Comparison of ENCODE assay signal across 22 cellular contexts in the genomic region with DNA sequence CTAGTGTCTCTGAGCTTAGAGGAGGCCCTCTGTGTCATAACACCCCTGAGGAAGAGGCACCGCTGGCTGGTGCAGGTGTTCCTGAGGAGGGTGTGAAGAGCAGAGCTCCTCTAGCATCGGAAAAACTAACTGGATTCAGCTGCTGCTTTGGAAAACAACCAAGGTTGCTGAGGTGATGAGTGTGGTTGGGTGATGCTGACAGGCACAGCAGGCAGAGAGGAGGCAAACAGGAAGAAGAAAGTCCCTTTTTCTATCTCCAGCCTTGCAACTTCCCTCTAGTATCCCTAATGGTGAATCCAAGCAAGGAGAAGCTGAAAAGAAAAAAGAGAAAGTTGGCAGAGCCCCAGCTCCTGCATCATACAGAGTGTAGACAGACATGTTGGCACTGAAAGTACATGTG. TPM values are rescaled to one million over a fixed set of nuclear protein-coding genes. Genes with fewer than 3 reads are reported as not detected.
DNase-seq lines count a peak whose midpoint lies in the region; ATAC-seq, FAIRE-seq and TF ChIP-seq lines count a peak whose summit lies in the region.
"Had no signal": no experiment of that assay in that cellular context is flagged by ENCODE, and none has a peak within 500 bp of the region (broad histone marks: within the 10 kb centered on the region; RNA-seq: fewer than 3 reads in every experiment).

No MANE protein-coding gene starts in this region.

- no peak overlapping the region for H3K4me3 ChIP-seq in testis
- H3K4me3 ChIP-seq: hepatocyte, right lobe of liver, tibial nerve had no signal

- ATAC-seq in stimulated activated naive CD8-positive, alpha-beta T cell treated with anti-CD3 and anti-CD28 coated beads, Interleukin-15, Interleukin-2, amounts not matched to agents 100 U/mL and 50 U/mL, for 24 hours, result peak; percentile 36
- ATAC-seq in stimulated activated naive CD8-positive, alpha-beta T cell treated with anti-CD3 and anti-CD28 coated beads, Interleukin-15, amount 100 ng/mL, for 72 hours, result no peak
- ATAC-seq in HG03095 (IDR thresholded peaks at IDR 0.05; ENCODE audit: unreplicated experiment), result no peak
- ATAC-seq: right lobe of liver had no signal

- no peak overlapping the region for H3K27ac Mint-ChIP-seq in stimulated activated naive CD8-positive, alpha-beta T cell treated with anti-CD3 and anti-CD28 coated beads, Interleukin-15, amount 100 ng/mL, for 72 hours

- H3K9me3 Mint-ChIP-seq in stimulated activated naive CD8-positive, alpha-beta T cell treated with anti-CD3 and anti-CD28 coated beads, Interleukin-15, amount 100 ng/mL, for 72 hours, result no peaks in the 10 kb centered on the region

- H3K27me3 ChIP-seq in testis, result no peaks in the 10 kb centered on the region
- H3K27me3 ChIP-seq: right lobe of liver, tibial nerve had no signal

- H3K4me1 ChIP-seq in testis, result no peaks in the 10 kb centered on the region
- H3K4me1 ChIP-seq: right lobe of liver, tibial nerve had no signal

- WGBS in testis, 2 donors, result 66 to 82% methylated on average over 2 of the region's 2 CpGs

- no peak for TF ChIP-seq CTCF in testis (IDR thresholded peaks at IDR 0.05)

- no peaks in the 10 kb centered on the region for H3K4me1 Mint-ChIP-seq in stimulated activated naive CD8-positive, alpha-beta T cell treated with anti-CD3 and anti-CD28 coated beads, Interleukin-15, amount 100 ng/mL, for 72 hours

- peaks cover 51% of the 10 kb centered on the region for H3K27me3 Mint-ChIP-seq in stimulated activated naive CD8-positive, alpha-beta T cell treated with anti-CD3 and anti-CD28 coated beads, Interleukin-15, amount 100 ng/mL, for 72 hours

- intact Hi-C loops in testis (cut with DNase I; ENCODE audit: low total_unique reads), result no loop called here

- DNase-seq in stimulated activated naive CD8-positive, alpha-beta T cell treated with anti-CD3 and anti-CD28 coated beads, Interleukin-15, Interleukin-2, amounts not matched to agents 100 U/mL and 50 U/mL, for 24 hours, result no peak
- no peak for DNase-seq in stimulated activated naive CD8-positive, alpha-beta T cell treated with anti-CD3 and anti-CD28 coated beads, Interleukin-15, amount 100 ng/mL, for 72 hours
- DNase-seq in RCC 7860 (ENCODE audit: low spot score), result peak; percentile 88
- peak; percentile 71 for DNase-seq in fibroblast of peridontal ligament (ENCODE audit: extremely low read depth)
- no peak for DNase-seq in testis
- no peak for DNase-seq in D341Med (ENCODE audit: low spot score)
- no peak for DNase-seq in stimulated activated CD4-positive, alpha-beta T cell treated with anti-CD3 and anti-CD28 coated beads, Interleukin-1b, Interleukin-23, amount 100 ng/mL, for 48 hours
- DNase-seq: activated CD8-positive, alpha-beta memory T cell treated with anti-CD3 and anti-CD28 coated beads for 24 hours; amygdala; NCI-H1930; NCI-H524 treated with DMSO at 0.1 percent for 48 hours; nucleus accumbens; OCI-M1; right lobe of liver; stimulated activated CD4-positive, alpha-beta T cell treated with anti-CD3 and anti-CD28 coated beads, Interleukin-4, amount 100 ng/mL, for 1 hour had no signal

- H3K4me3 Mint-ChIP-seq in stimulated activated naive CD8-positive, alpha-beta T cell treated with anti-CD3 and anti-CD28 coated beads, Interleukin-15, amount 100 ng/mL, for 72 hours, result no peak overlapping the region

- FAIRE-seq in RCC 7860 (lab: Jason Lieb, UNC), result peak; percentile 76
- FAIRE-seq: D721Med, HTR-8/SVneo had no signal

- H3K36me3 ChIP-seq in testis (ENCODE audit: low read depth, missing control alignments), result no peaks in the 10 kb centered on the region
- H3K36me3 ChIP-seq: right lobe of liver, tibial nerve had no signal

- no peak for TF ChIP-seq POLR2A in testis (IDR thresholded peaks at IDR 0.05)

- H3K27ac ChIP-seq in testis, result no peak overlapping the region
- H3K27ac ChIP-seq: epithelial cell of prostate, hepatocyte, right lobe of liver had no signal

- H3K9me3 ChIP-seq in testis, result no peaks in the 10 kb centered on the region
- H3K9me3 ChIP-seq: right lobe of liver, tibial nerve had no signal

RNA-seq across cellular contexts. Expression of a gene that starts 3.8 kb away (rescaled TPM):
- total RNA-seq in testis, result not detected
- polyA plus RNA-seq in testis (ENCODE audit: insufficient read depth, low read depth, low replicate concordance), result not detected
- total RNA-seq: hepatocyte, mucosa of gallbladder, right lobe of liver, tibial nerve had no signal
- polyA plus RNA-seq: hepatocyte had no signal

RNA-seq across cellular contexts. Expression of a gene that starts 4.9 kb away (rescaled TPM):
- not detected for total RNA-seq in testis
- not detected for polyA plus RNA-seq in testis (ENCODE audit: insufficient read depth, low read depth, low replicate concordance)
- total RNA-seq: hepatocyte, mucosa of gallbladder, right lobe of liver, tibial nerve had no signal
- polyA plus RNA-seq: hepatocyte had no signal

Comparison
In these comparisons a context has a peak if more than half of its experiments do, and no peak if none do; other contexts are left out.
1. DNase-seq: peak in RCC 7860 (single experiment) and fibroblast of peridontal ligament (single experiment); none in stimulated activated naive CD8-positive, alpha-beta T cell treated with anti-CD3 and anti-CD28 coated beads, Interleukin-15, Interleukin-2, amounts not matched to agents 100 U/mL and 50 U/mL, for 24 hours (single experiment), stimulated activated naive CD8-positive, alpha-beta T cell treated with anti-CD3 and anti-CD28 coated beads, Interleukin-15, amount 100 ng/mL, for 72 hours (0 of 2), testis (single experiment), D341Med (single experiment) and stimulated activated CD4-positive, alpha-beta T cell treated with anti-CD3 and anti-CD28 coated beads, Interleukin-1b, Interleukin-23, amount 100 ng/mL, for 48 hours (single experiment).